8 cellular contexts compared by ENCODE assay signal in genomic region chr1:243848165-243849088, GRCh38. TPM values are rescaled to one million over a fixed set of nuclear protein-coding genes. Genes with fewer than 3 reads are reported as not detected.
DNase-seq lines count a peak whose midpoint lies in the region; ATAC-seq and TF ChIP-seq lines count a peak whose summit lies in the region.

No MANE protein-coding gene starts in this region.

- peak overlapping the region; percentile 94 to 100 (median 98) for H3K27ac Mint-ChIP-seq in CD4-positive, alpha-beta memory T cell
- H3K27ac Mint-ChIP-seq in neural progenitor cell: peak overlapping the region; percentile 78

- peak overlapping the region in 1 of 2 donors; percentile 61 for H3K4me3 ChIP-seq in CD4-positive, alpha-beta memory T cell (ENCODE audit: low read length in 2 of 2)
- peak overlapping the region; percentile 58 for H3K4me3 ChIP-seq in ectodermal cell (ENCODE audit: insufficient read depth, low read depth, low read length)
- peak overlapping the region; percentile 93 for H3K4me3 ChIP-seq in neural progenitor cell

- no peak overlapping the region for H3K9ac ChIP-seq in neural progenitor cell

- peak overlapping the region; percentile 95 for H3K27ac ChIP-seq in CD4-positive, alpha-beta memory T cell (ENCODE audit: low read depth, low read length)
- peak overlapping the region; percentile 86 for H3K27ac ChIP-seq in ectodermal cell (ENCODE audit: insufficient read depth, low read depth, low read length, poor library complexity, severe bottlenecking)
- peak overlapping the region; percentile 34 for H3K27ac ChIP-seq in neural progenitor cell

- CTCF ChIA-PET in CD4-positive, alpha-beta memory T cell (lab: Charles Lee; ENCODE audit: partially characterized antibody): no interaction called here

- peak overlapping the region; percentile 82 for H3K4me2 ChIP-seq in neural progenitor cell

- H3K27me3 Mint-ChIP-seq in CD4-positive, alpha-beta memory T cell: peaks cover 0 to 2% of the 10 kb centered on the region in 2 donors
- no peaks in the 10 kb centered on the region for H3K27me3 Mint-ChIP-seq in neural progenitor cell (ENCODE audit: insufficient read depth, low read depth)

- H3F3A ChIP-seq in neural progenitor cell (ENCODE audit: low read depth): peaks cover 40% of the 10 kb centered on the region

- peaks cover 41% of the 10 kb centered on the region for H3K79me2 ChIP-seq in neural progenitor cell (ENCODE audit: low read depth)

- peak overlapping the region; percentile 93 to 99 (median 96) for H3K4me3 Mint-ChIP-seq in CD4-positive, alpha-beta memory T cell
- peak overlapping the region; percentile 100 for H3K4me3 Mint-ChIP-seq in neural progenitor cell

- no peak for ATAC-seq in GM19023 (IDR thresholded peaks at IDR 0.05; ENCODE audit: unreplicated experiment)
- no peak for ATAC-seq in HG03469 (IDR thresholded peaks at IDR 0.05; ENCODE audit: unreplicated experiment)

- peak overlapping the region; percentile 74 for H2AFZ ChIP-seq in neural progenitor cell (replicated peaks)

- H3K36me3 Mint-ChIP-seq in CD4-positive, alpha-beta memory T cell: peaks cover under 1 to 11% of the 10 kb centered on the region in 2 donors
- peaks cover 3% of the 10 kb centered on the region for H3K36me3 Mint-ChIP-seq in neural progenitor cell

- DNase-seq in CD4-positive, alpha-beta memory T cell: peak in 1 of 5 donors; percentile 3
- DNase-seq in NCI-H1694 (lab: John Stamatoyannopoulos, UW) (peak; percentile 98), neural progenitor cell (ENCODE audit: low spot score) (no peak), NCI-H1436 treated with DMSO at 0.1 percent for 48 hours (lab: John Stamatoyannopoulos, UW) (no peak)
- no peak for DNase-seq in stimulated activated CD4-positive, alpha-beta T cell treated with anti-CD3 and anti-CD28 coated beads, Interleukin-2, amount 100 ng/mL, for 24 hours

- no peaks in the 10 kb centered on the region for H3K9me3 ChIP-seq in CD4-positive, alpha-beta memory T cell (ENCODE audit: control insufficient read depth in 1 of 2, low read length in 2 of 2)
- H3K9me3 ChIP-seq in ectodermal cell (ENCODE audit: control insufficient read depth, low read length) (no peaks in the 10 kb centered on the region), neural progenitor cell (ENCODE audit: low read depth) (no peaks in the 10 kb centered on the region)

- WGBS in ectodermal cell, 2 experiments: 50 to 53% methylated on average over 7 to 8 of the region's 8 CpGs

- H3K27me3 ChIP-seq in CD4-positive, alpha-beta memory T cell (ENCODE audit: insufficient read depth, low read length): no peaks in the 10 kb centered on the region
- H3K27me3 ChIP-seq in ectodermal cell (ENCODE audit: control insufficient read depth, insufficient read depth, low read length, poor library complexity, severe bottlenecking) (peaks cover 11% of the 10 kb centered on the region), neural progenitor cell (peaks cover 16% of the 10 kb centered on the region)

- H3K36me3 ChIP-seq in CD4-positive, alpha-beta memory T cell (ENCODE audit: insufficient read depth, low read length): no peaks in the 10 kb centered on the region
- H3K36me3 ChIP-seq in ectodermal cell (ENCODE audit: control insufficient read depth, insufficient read depth, low read length) (no peaks in the 10 kb centered on the region), neural progenitor cell (no peaks in the 10 kb centered on the region)

- H4K20me1 ChIP-seq in neural progenitor cell (ENCODE audit: low read depth): peaks cover 5% of the 10 kb centered on the region

- no peaks in the 10 kb centered on the region for H3K9me3 Mint-ChIP-seq in CD4-positive, alpha-beta memory T cell
- H3K9me3 Mint-ChIP-seq in neural progenitor cell: no peaks in the 10 kb centered on the region

- intact Hi-C loops in CD4-positive, alpha-beta memory T cell (cut with micrococcal nuclease): loop anchor here (2.0 to 10.0 kb wide), 3 partner anchors 96 to 1122 kb away; partner anchors contain the start of gene HNRNPU

- H3K4me1 ChIP-seq in CD4-positive, alpha-beta memory T cell (ENCODE audit: insufficient read depth, low read length): peaks cover 48% of the 10 kb centered on the region
- peaks cover 4% of the 10 kb centered on the region for H3K4me1 ChIP-seq in ectodermal cell (ENCODE audit: control insufficient read depth, insufficient read depth, low read length)
- peaks cover 18% of the 10 kb centered on the region for H3K4me1 ChIP-seq in neural progenitor cell

- TF ChIP-seq CTCF in neural progenitor cell (IDR thresholded peaks at IDR 0.05): no peak

- POLR2A ChIA-PET in CD4-positive, alpha-beta memory T cell (lab: Charles Lee; ENCODE audit: partially characterized antibody): interaction anchor here (1.2 to 4.0 kb wide), 5 partner anchors 11 to 593 kb away, joined by 3 to 40 read pairs (median 11); partner anchors contain the start of genes CEP170 and SDCCAG8

- peaks cover 29 to 53% (median 42%) of the 10 kb centered on the region in 4 donors for H3K4me1 Mint-ChIP-seq in CD4-positive, alpha-beta memory T cell
- H3K4me1 Mint-ChIP-seq in neural progenitor cell: peaks cover 24% of the 10 kb centered on the region

RNA-seq across cellular contexts. Expression of gene AKT3, which starts 1.6 kb away (rescaled TPM):
- total RNA-seq in CD4-positive, alpha-beta memory T cell: 100 to 1,000 TPM; 149 to 152 TPM
- polyA plus RNA-seq in CD4-positive, alpha-beta memory T cell: 1 to 10 TPM in 1 of 2 donors, under 1 TPM in 1; 0.56 to 5.1 TPM
- polyA plus RNA-seq in ectodermal cell (2013, experiment 1 of 4): 24.6 TPM
- 22.5 TPM for polyA plus RNA-seq in ectodermal cell (2013, experiment 2 of 4)
- 16.4 TPM for polyA plus RNA-seq in ectodermal cell (2013, experiment 3 of 4)
- 18.5 TPM for polyA plus RNA-seq in ectodermal cell (2013, experiment 4 of 4)
- total RNA-seq in neural progenitor cell (ENCODE audit: low replicate concordance): 25.9 and 36.2 TPM in 2 replicates

Comparison
In these comparisons a context has a peak if more than half of its experiments do, and no peak if none do; other contexts are left out.
1. H3K27ac ChIP-seq: peak in every context shown above with its lines; median percentile 95 in CD4-positive, alpha-beta memory T cell; 86 in ectodermal cell; 34 in neural progenitor cell.